ENCODE assay signal across 8 cellular contexts in the genomic region with DNA sequence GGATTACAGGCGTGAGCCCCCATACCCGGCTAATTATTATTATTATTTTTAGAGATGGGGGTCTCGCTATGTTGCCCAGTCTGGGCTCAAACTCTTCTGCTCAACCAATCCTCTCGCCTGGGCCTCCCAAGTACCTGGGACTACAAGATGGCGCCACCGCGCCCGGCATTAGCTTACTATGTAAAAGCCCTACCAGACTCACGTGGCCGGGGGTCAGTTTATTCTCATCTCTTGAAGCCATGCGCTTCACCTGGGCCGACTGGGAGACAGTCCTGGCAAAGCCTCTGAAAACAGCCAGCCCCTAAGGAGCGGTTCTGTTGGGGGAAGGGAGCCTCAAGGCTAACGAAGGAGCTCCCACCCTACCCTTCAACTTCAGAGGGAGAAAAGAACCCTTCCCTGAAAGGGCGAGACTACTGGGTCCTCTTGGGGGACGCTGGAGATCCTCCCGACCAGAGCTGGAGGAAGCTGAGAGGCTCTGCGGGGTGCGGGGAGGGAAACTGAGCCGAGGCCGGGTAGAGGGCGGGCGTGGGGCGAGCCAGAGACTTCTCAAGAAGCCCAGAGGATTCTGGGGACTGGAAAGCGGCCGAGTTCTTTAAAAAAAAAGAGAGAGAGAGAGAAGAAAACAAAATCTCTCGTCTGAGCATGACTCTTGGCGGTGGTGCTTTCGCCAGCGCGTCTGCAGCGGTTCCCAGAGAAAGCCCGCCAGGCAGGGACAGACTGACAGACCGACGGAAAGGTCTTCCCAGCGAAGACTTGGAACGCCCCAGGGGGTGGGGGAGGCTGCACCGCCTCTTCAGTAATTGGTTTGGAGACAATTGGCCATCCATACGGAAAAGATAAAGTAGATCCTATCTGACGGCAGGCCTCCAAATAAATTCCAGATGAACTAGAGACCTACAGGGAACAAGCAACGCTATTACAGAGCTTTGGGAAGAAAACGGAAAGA. TPM values are rescaled to one million over a fixed set of nuclear protein-coding genes. Genes with fewer than 3 reads are reported as not detected.
DNase-seq lines count a peak whose midpoint lies in the region; ATAC-seq, FAIRE-seq and TF ChIP-seq lines count a peak whose summit lies in the region.

No MANE protein-coding gene starts in this region.

- peaks cover 0 to 5% (median 2%) of the 10 kb centered on the region in 3 experiments; a peak in 3 of 7 replicates for H3K36me3 Mint-ChIP-seq in H9 (ENCODE audit: insufficient read depth in 1 of 3, low read depth in 3 of 3)

- H3K27ac Mint-ChIP-seq in H9: peak overlapping the region in 1 of 3 experiments; percentile 29; a peak in 2 of 7 replicates

- ATAC-seq in HG03521 (IDR thresholded peaks at IDR 0.05; ENCODE audit: unreplicated experiment): no peak

- no peak overlapping the region for H4K8ac ChIP-seq in H9 (replicated peaks; ENCODE audit: insufficient read length, low read depth, low read length)

- H3K9me3 Mint-ChIP-seq in H9: peaks cover 0 to 6% of the 10 kb centered on the region in 2 experiments; a peak in 3 of 5 replicates

- peaks cover 10% of the 10 kb centered on the region for H3K23me2 ChIP-seq in H9 (ENCODE audit: insufficient read length, low read depth, low read length, poor library complexity, severe bottlenecking)

- H3K9ac ChIP-seq in H9 (ENCODE audit: extremely low read depth, insufficient read length, low read length): no peak overlapping the region
- no peak overlapping the region for H3K9ac ChIP-seq in mammary epithelial cell (ENCODE audit: insufficient read depth, low read length)
- peak overlapping the region; percentile 63; the same call in 1 of the 2 replicates for H3K9ac ChIP-seq in iPS-20b (ENCODE audit: low read depth, low read length)
- peak overlapping the region; percentile 69 to 81 (median 81) for H3K9ac ChIP-seq in skeletal muscle tissue (ENCODE audit: low read depth in 1 of 3, low read length in 3 of 3)

- CTCF ChIA-PET in mammary epithelial cell (lab: Charles Lee; ENCODE audit: low non-redundant PET): no interaction called here

- H2BK120ac ChIP-seq in H9 (ENCODE audit: low read depth, low read length, poor library complexity, severe bottlenecking): no peak overlapping the region

- H3K79me2 ChIP-seq in H9 (ENCODE audit: insufficient read depth, low read length) (no peaks in the 10 kb centered on the region), mammary epithelial cell (ENCODE audit: insufficient read depth, low read length) (no peaks in the 10 kb centered on the region)

- no peak for FAIRE-seq in GM19239 (lab: Jason Lieb, UNC)

- DNase-seq in H9 (peak; percentile 71), mammary epithelial cell (no peak), iPS-NIHi7 (ENCODE audit: extremely low spot score) (no peak), CD1c-positive myeloid dendritic cell (ENCODE audit: extremely low spot score) (no peak), GM19239 (ENCODE audit: insufficient read length, low spot score) (no peak)

- in situ Hi-C loops in mammary epithelial cell (cut with MboI; ENCODE audit: low sequenced_read_pairs in 2 of 2): no loop called here

- H3K27me3 ChIP-seq in H9 (ENCODE audit: insufficient read depth, low read length) (no peaks in the 10 kb centered on the region), mammary epithelial cell (ENCODE audit: insufficient read depth, low read length) (no peaks in the 10 kb centered on the region), iPS-20b (ENCODE audit: insufficient read depth, low read length) (no peaks in the 10 kb centered on the region), skeletal muscle tissue (ENCODE audit: control insufficient read depth in 3 of 3, insufficient read depth in 3 of 3, low read length in 3 of 3) (no peaks in the 10 kb centered on the region)

- H3K4ac ChIP-seq in H9 (ENCODE audit: low read depth, low read length): no peak overlapping the region

- peaks cover 6% of the 10 kb centered on the region for H3K27me3 Mint-ChIP-seq in H9 (ENCODE audit: low read depth)

- H3K27ac ChIP-seq in H9 (ENCODE audit: insufficient read length, low read depth, low read length) (no peak overlapping the region), mammary epithelial cell (ENCODE audit: insufficient read depth, low read depth, low read length) (no peak overlapping the region), iPS-20b (ENCODE audit: low read length) (no peak overlapping the region), skeletal muscle tissue (ENCODE audit: low read depth, low read length) (peak overlapping the region; percentile 73)

- H2AK5ac ChIP-seq in H9 (ENCODE audit: insufficient read length, low read length): no peak overlapping the region

- H3T11ph ChIP-seq in H9 (ENCODE audit: low read length): no peak overlapping the region

- H2BK5ac ChIP-seq in H9 (ENCODE audit: insufficient read length, low read length): no peak overlapping the region

- no peaks in the 10 kb centered on the region for H3K79me1 ChIP-seq in H9 (ENCODE audit: insufficient read depth, low read depth, low read length, poor library complexity, severe bottlenecking)

- H3K56ac ChIP-seq in H9 (ENCODE audit: insufficient read length, low read depth, low read length): no peak overlapping the region

- H2BK20ac ChIP-seq in H9 (ENCODE audit: low read depth, low read length, poor library complexity, severe bottlenecking): no peak overlapping the region

- TF ChIP-seq CTCF in H9 (conservative IDR thresholded peaks at IDR 0.05) (no peak), mammary epithelial cell (conservative IDR thresholded peaks at IDR 0.05 in 1 of 2, IDR thresholded peaks at IDR 0.05 in 1 of 2; ENCODE audit: extremely low read depth in 1 of 2, insufficient read depth in 1 of 2, low read depth in 1 of 2, low read length in 2 of 2) (no peak)

- no TSS peak for BruUV-seq in mammary epithelial cell (replicated peaks; lab: Mats Ljungman, UMichigan)

- H2AFZ ChIP-seq in H9 (ENCODE audit: low read length): peak overlapping the region; percentile 27
- H2AFZ ChIP-seq in mammary epithelial cell (ENCODE audit: low read depth, low read length): peak overlapping the region; percentile 79

- intact Hi-C loops in mammary epithelial cell (cut with micrococcal nuclease): no loop called here

- H3K9me3 ChIP-seq in H9 (ENCODE audit: control insufficient read depth, low read depth, low read length) (no peaks in the 10 kb centered on the region), mammary epithelial cell (replicated peaks; ENCODE audit: insufficient read depth, low read length) (no peaks in the 10 kb centered on the region), iPS-20b (ENCODE audit: insufficient read depth, low read depth, low read length) (no peaks in the 10 kb centered on the region), skeletal muscle tissue (ENCODE audit: control insufficient read depth in 3 of 3, low read length in 3 of 3) (no peaks in the 10 kb centered on the region)

- H3K36me3 ChIP-seq in mammary epithelial cell (ENCODE audit: insufficient read depth, low read length): no peaks in the 10 kb centered on the region
- no peaks in the 10 kb centered on the region for H3K36me3 ChIP-seq in iPS-20b (ENCODE audit: insufficient read depth, low read depth, low read length)
- no peaks in the 10 kb centered on the region for H3K36me3 ChIP-seq in skeletal muscle tissue (ENCODE audit: control insufficient read depth in 3 of 3, insufficient read depth in 3 of 3, low read length in 3 of 3)

- no peak overlapping the region for H3K23ac ChIP-seq in H9 (ENCODE audit: insufficient read length, low read depth, low read length)

- H2BK12ac ChIP-seq in H9 (ENCODE audit: insufficient read length, low read depth, low read length): no peak overlapping the region

- H3K4me1 ChIP-seq in H9 (ENCODE audit: insufficient read depth, low read length): no peaks in the 10 kb centered on the region
- H3K4me1 ChIP-seq in mammary epithelial cell (ENCODE audit: insufficient read depth, low read length): peaks cover 4% of the 10 kb centered on the region
- no peaks in the 10 kb centered on the region; the same call in 1 of the 2 replicates for H3K4me1 ChIP-seq in iPS-20b (ENCODE audit: insufficient read depth, low read length)
- peaks cover 2 to 13% (median 5%) of the 10 kb centered on the region in 3 donors for H3K4me1 ChIP-seq in skeletal muscle tissue (ENCODE audit: control insufficient read depth in 3 of 3, insufficient read depth in 3 of 3, low read length in 3 of 3)

- H2BK15ac ChIP-seq in H9 (ENCODE audit: low read depth, low read length): no peak overlapping the region

- H3K4me2 ChIP-seq in H9 (ENCODE audit: insufficient read depth, insufficient read length, low read length): peak overlapping the region; percentile 65
- H3K4me2 ChIP-seq in mammary epithelial cell (ENCODE audit: insufficient read depth, low read depth, low read length): peak overlapping the region; percentile 25

- H3K18ac ChIP-seq in H9 (ENCODE audit: insufficient read length, low read depth, low read length): no peak overlapping the region

- H4K5ac ChIP-seq in H9 (ENCODE audit: insufficient read length, low read depth, low read length): no peak overlapping the region

- H4K20me1 ChIP-seq in H9 (ENCODE audit: control insufficient read depth, insufficient read depth, insufficient read length) (no peaks in the 10 kb centered on the region), mammary epithelial cell (ENCODE audit: insufficient read depth, low read length) (no peaks in the 10 kb centered on the region)

- 0 out of 2 replicates have a peak overlapping the region, but pooled peaks have one; percentile 8 for H3K14ac ChIP-seq in H9 (ENCODE audit: insufficient read depth, low read length)

- H3K4me3 ChIP-seq in mammary epithelial cell (replicated peaks in 1 of 3; ENCODE audit: insufficient read depth in 1 of 3, low read depth in 2 of 3, low read length in 3 of 3): peak overlapping the region in 2 of 3 experiments; percentile 3 to 12
- H3K4me3 ChIP-seq in iPS-20b (ENCODE audit: low read length): peak overlapping the region; percentile 63
- H3K4me3 ChIP-seq in skeletal muscle tissue (ENCODE audit: low read length in 3 of 3): peak overlapping the region; percentile 64 to 71 (median 70)

- H3K4me3 Mint-ChIP-seq in H9: peak overlapping the region; percentile 49 to 63

- no peak overlapping the region for H4K91ac ChIP-seq in H9 (ENCODE audit: insufficient read length, low read depth, low read length)

- dilution Hi-C loops in mammary epithelial cell (cut with HindIII; ENCODE audit: low sequenced_read_pairs): loop anchor here (5.0 kb wide), 1 partner anchor 34 kb away; no protein-coding TSS in a partner anchor

- WGBS in H9 (ENCODE audit: extremely low coverage, insufficient read length, low lambda C conversion rate): no CpG with 5 or more reads among the region's 42 CpGs
- 35% methylated on average over 19 of the region's 42 CpGs for WGBS in mammary epithelial cell (ENCODE audit: low coverage, missing lambda C conversion rate)

- H3K4me1 Mint-ChIP-seq in H9: peaks cover 10 to 14% of the 10 kb centered on the region in 2 experiments

RNA-seq across cellular contexts. Expression of a gene that starts 5.6 kb away (rescaled TPM):
- total RNA-seq in H9 (2021) (20.4 and 22.0 TPM in 2 replicates), mammary epithelial cell (10 to 100 TPM; 12.3 to 34.8 TPM), skeletal muscle tissue (1.6 TPM)
- polyA plus RNA-seq in mammary epithelial cell: 24.6 TPM
- polyA minus RNA-seq in mammary epithelial cell: 23.5 TPM

RNA-seq across cellular contexts. Expression of a gene that starts 23.3 kb away (rescaled TPM):
- total RNA-seq in H9 (2021) (21.4 and 22.3 TPM in 2 replicates), mammary epithelial cell (10 to 100 TPM; 22.1 to 22.7 TPM), skeletal muscle tissue (20.4 TPM)
- 5.8 TPM for polyA plus RNA-seq in mammary epithelial cell
- polyA minus RNA-seq in mammary epithelial cell: 1.9 TPM

RNA-seq across cellular contexts. Expression of a gene that starts 28.2 kb away (rescaled TPM):
- total RNA-seq in H9 (2021) (1.0 TPM in 2 replicates), mammary epithelial cell (under 1 TPM in 1 of 2 donors, not detected in 1; 0.21 TPM), skeletal muscle tissue (0.52 TPM)
- polyA plus RNA-seq in mammary epithelial cell: 0.14 TPM
- polyA minus RNA-seq in mammary epithelial cell: not detected

RNA-seq across cellular contexts. Expression of a gene that starts 28.9 kb away (rescaled TPM):
- total RNA-seq in H9 (2021) (7.5 and 7.7 TPM in 2 replicates), mammary epithelial cell (1 to 10 TPM in 1 of 2 donors, under 1 TPM in 1; 0.50 to 4.5 TPM), skeletal muscle tissue (8.9 TPM)
- polyA plus RNA-seq in mammary epithelial cell: 2.3 TPM
- polyA minus RNA-seq in mammary epithelial cell: 4.4 TPM

RNA-seq across cellular contexts. Expression of a gene that starts 44.0 kb away (rescaled TPM):
- total RNA-seq in H9 (2021) (117 and 122 TPM in 2 replicates), mammary epithelial cell (100 to 1,000 TPM in 1 of 2 donors, 10 to 100 TPM in 1; 43.0 to 133 TPM), skeletal muscle tissue (13.0 TPM)
- polyA plus RNA-seq in mammary epithelial cell: 245 TPM
- polyA minus RNA-seq in mammary epithelial cell: 195 TPM

Comparison
In these comparisons a context has a peak if more than half of its experiments do, and no peak if none do; other contexts are left out.
1. H3K9ac ChIP-seq: peak in iPS-20b (single experiment) and skeletal muscle tissue (3 of 3); none in H9 (single experiment) and mammary epithelial cell (single experiment).
2. H3K4me3 ChIP-seq: peak in every context shown above with its lines; median percentile 70 in skeletal muscle tissue; 63 in iPS-20b; 8 in mammary epithelial cell.